In genomic region chr11:567629-568258, GRCh38 we compare ENCODE assay signal across 8 cellular contexts. TPM values are rescaled to one million over a fixed set of nuclear protein-coding genes. Genes with fewer than 3 reads are reported as not detected.
A peak's percentile ranks its signal among the peaks of the same experiment; 100 is the strongest.
DNase-seq lines count a peak whose midpoint lies in the region; ATAC-seq and TF ChIP-seq lines count a peak whose summit lies in the region.

No MANE protein-coding gene starts in this region.

- H3K27ac ChIP-seq in CD4-positive, alpha-beta memory T cell (ENCODE audit: low read depth, low read length): no peak overlapping the region
- H3K27ac ChIP-seq in HL-60 (replicated peaks): no peak overlapping the region
- peak overlapping the region; percentile 33 for H3K27ac ChIP-seq in mammary epithelial cell (ENCODE audit: insufficient read depth, low read depth, low read length)
- no peak overlapping the region for H3K27ac ChIP-seq in mesenchymal stem cell (ENCODE audit: low read length, poor library complexity, severe bottlenecking)

- H2AK5ac ChIP-seq in mesenchymal stem cell (ENCODE audit: low read length, severe bottlenecking): no peak overlapping the region

- in situ Hi-C loops in mammary epithelial cell (cut with MboI; ENCODE audit: low sequenced_read_pairs in 2 of 2): loop anchor here in 1 of 2 donors (25.0 kb wide), 1 partner anchor 195 kb away; no protein-coding TSS in a partner anchor

- no peaks in the 10 kb centered on the region for H3K27me3 ChIP-seq in CD4-positive, alpha-beta memory T cell (ENCODE audit: insufficient read depth, low read length)
- H3K27me3 ChIP-seq in HL-60 (ENCODE audit: insufficient read depth, poor library complexity, severe bottlenecking): peaks cover 8% of the 10 kb centered on the region
- no peaks in the 10 kb centered on the region for H3K27me3 ChIP-seq in mammary epithelial cell (ENCODE audit: insufficient read depth, low read length)
- peaks cover 0 to 17% of the 10 kb centered on the region in 2 experiments for H3K27me3 ChIP-seq in mesenchymal stem cell (ENCODE audit: control insufficient read depth in 1 of 2, insufficient read depth in 1 of 2, low read length in 2 of 2)

- peak overlapping the region; percentile 67 for H2AFZ ChIP-seq in mammary epithelial cell (ENCODE audit: low read depth, low read length)
- H2AFZ ChIP-seq in mesenchymal stem cell (ENCODE audit: low read depth, low read length): peak overlapping the region; percentile 83

- peak overlapping the region; percentile 74 to 93 (median 84) for H3K27ac Mint-ChIP-seq in CD4-positive, alpha-beta memory T cell

- dilution Hi-C loops in mammary epithelial cell (cut with HindIII; ENCODE audit: low sequenced_read_pairs): loop anchor here (5.0 kb wide), 1 partner anchor 45 kb away; no protein-coding TSS in a partner anchor

- no peaks in the 10 kb centered on the region for H4K20me1 ChIP-seq in mammary epithelial cell (ENCODE audit: insufficient read depth, low read length)

- peak overlapping the region; percentile 93 for H3K4me2 ChIP-seq in mammary epithelial cell (ENCODE audit: insufficient read depth, low read depth, low read length)
- peak overlapping the region; percentile 96 for H3K4me2 ChIP-seq in mesenchymal stem cell (ENCODE audit: low read length, poor library complexity, severe bottlenecking)

- peak overlapping the region in 1 of 2 experiments; percentile 80 for H3K14ac ChIP-seq in mesenchymal stem cell (ENCODE audit: low read length in 2 of 2)

- intact Hi-C loops in CD4-positive, alpha-beta memory T cell (cut with micrococcal nuclease): loop anchor here (1.0 kb wide), 1 partner anchor 7 kb away; the partner anchor contains the start of genes LMNTD2 and RASSF7
- intact Hi-C loops in mammary epithelial cell (cut with micrococcal nuclease): loop anchor here (10.0 kb wide), 1 partner anchor 227 kb away; the partner anchor contains the start of genes CEND1 and SLC25A22

- H3K9ac ChIP-seq in mammary epithelial cell (ENCODE audit: insufficient read depth, low read length) (peak overlapping the region; percentile 73), mesenchymal stem cell (ENCODE audit: low read length) (no peak overlapping the region)

- CTCF ChIA-PET in CD4-positive, alpha-beta memory T cell (lab: Charles Lee; ENCODE audit: partially characterized antibody): no interaction called here
- CTCF ChIA-PET in mammary epithelial cell (lab: Charles Lee; ENCODE audit: low non-redundant PET): no interaction called here

- H3K9me3 ChIP-seq in CD4-positive, alpha-beta memory T cell (ENCODE audit: control insufficient read depth in 1 of 2, low read length in 2 of 2): no peaks in the 10 kb centered on the region
- H3K9me3 ChIP-seq in mammary epithelial cell (replicated peaks; ENCODE audit: insufficient read depth, low read length) (no peaks in the 10 kb centered on the region), mesenchymal stem cell (ENCODE audit: control insufficient read depth, low read length) (no peaks in the 10 kb centered on the region)

- H3K4me3 Mint-ChIP-seq in CD4-positive, alpha-beta memory T cell: peak overlapping the region; percentile 61 to 77 (median 74)

- POLR2A ChIA-PET in CD4-positive, alpha-beta memory T cell (lab: Charles Lee; ENCODE audit: partially characterized antibody): interaction anchor here (1.0 to 7.5 kb wide), 12 partner anchors 8 to 158 kb away, joined by 3 to 62 read pairs (median 6); partner anchors contain the start of genes DEAF1, LMNTD2, LRRC56 and PHRF1

- H2BK5ac ChIP-seq in mesenchymal stem cell (ENCODE audit: low read depth, low read length, poor library complexity, severe bottlenecking): no peak overlapping the region

- WGBS in mammary epithelial cell (ENCODE audit: low coverage, missing lambda C conversion rate): 46% methylated on average over 6 of the region's 36 CpGs
- 56% methylated on average over 15 of the region's 36 CpGs for WGBS in mesenchymal stem cell

- H3K18ac ChIP-seq in mesenchymal stem cell (ENCODE audit: low read depth in 1 of 2, low read length in 2 of 2): peak overlapping the region; percentile 14 to 96

- no peaks in the 10 kb centered on the region for H3K27me3 Mint-ChIP-seq in CD4-positive, alpha-beta memory T cell

- peak overlapping the region in 1 of 2 experiments; percentile 9 for H3K4ac ChIP-seq in mesenchymal stem cell (ENCODE audit: low read depth in 1 of 2, low read length in 2 of 2)

- peaks cover 11% of the 10 kb centered on the region for H3K4me1 ChIP-seq in CD4-positive, alpha-beta memory T cell (ENCODE audit: insufficient read depth, low read length)
- H3K4me1 ChIP-seq in mammary epithelial cell (ENCODE audit: insufficient read depth, low read length): peaks cover 34% of the 10 kb centered on the region
- H3K4me1 ChIP-seq in mesenchymal stem cell (ENCODE audit: control insufficient read depth, insufficient read depth, low read depth, low read length): peaks cover 50% of the 10 kb centered on the region

- peak in 2 of 5 donors; percentile 22 to 66 for DNase-seq in CD4-positive, alpha-beta memory T cell
- DNase-seq in HL-60 (ENCODE audit: low read depth in 1 of 2, low spot score in 1 of 2): no peak
- DNase-seq in mammary epithelial cell: no peak
- no peak for DNase-seq in mesenchymal stem cell
- DNase-seq in dedifferentiated amniotic fluid mesenchymal stem cell (ENCODE audit: extremely low spot score): no peak
- no peak for DNase-seq in ureter (ENCODE audit: low spot score)

- peaks cover 0 to 6% (median 5%) of the 10 kb centered on the region in 4 donors for H3K4me1 Mint-ChIP-seq in CD4-positive, alpha-beta memory T cell

- no peaks in the 10 kb centered on the region for H3K36me3 ChIP-seq in CD4-positive, alpha-beta memory T cell (ENCODE audit: insufficient read depth, low read length)
- H3K36me3 ChIP-seq in mammary epithelial cell (ENCODE audit: insufficient read depth, low read length) (peaks cover 3% of the 10 kb centered on the region), mesenchymal stem cell (ENCODE audit: control insufficient read depth in 1 of 2, insufficient read depth in 2 of 2, low read depth in 1 of 2, low read length in 2 of 2) (peaks cover 0 to 33% of the 10 kb centered on the region in 2 experiments)

- H2BK120ac ChIP-seq in mesenchymal stem cell (ENCODE audit: low read depth, low read length): peak overlapping the region; percentile 68

- H4K8ac ChIP-seq in mesenchymal stem cell (ENCODE audit: low read length): peak overlapping the region; percentile 27

- H2BK12ac ChIP-seq in mesenchymal stem cell (ENCODE audit: low read length in 2 of 2): peak overlapping the region in 1 of 2 experiments; percentile 79

- H3K79me2 ChIP-seq in mammary epithelial cell (ENCODE audit: insufficient read depth, low read length): peaks cover 39% of the 10 kb centered on the region

- H3K4me3 ChIP-seq in CD4-positive, alpha-beta memory T cell (ENCODE audit: low read length in 2 of 2): no peak overlapping the region
- H3K4me3 ChIP-seq in HL-60 (replicated peaks; ENCODE audit: insufficient read depth, low read length) (peak overlapping the region; percentile 48), mammary epithelial cell (replicated peaks in 1 of 3; ENCODE audit: insufficient read depth in 1 of 3, low read depth in 2 of 3, low read length in 3 of 3) (peak overlapping the region; percentile 57 to 96 (median 93)), mesenchymal stem cell (ENCODE audit: insufficient read depth in 1 of 2, low read depth in 1 of 2, low read length in 2 of 2) (peak overlapping the region; percentile 80 to 87)

- peak overlapping the region; percentile 100 for H2BK15ac ChIP-seq in mesenchymal stem cell (ENCODE audit: low read depth, poor library complexity, severe bottlenecking)

- peak overlapping the region; percentile 65 for H4K91ac ChIP-seq in mesenchymal stem cell (ENCODE audit: low read length)

- H3K23ac ChIP-seq in mesenchymal stem cell (ENCODE audit: low read length in 2 of 2): peak overlapping the region in 1 of 2 experiments; percentile 6

- peaks cover 0 to 4% of the 10 kb centered on the region in 2 donors for H3K36me3 Mint-ChIP-seq in CD4-positive, alpha-beta memory T cell

- BruUV-seq in mammary epithelial cell (replicated peaks; lab: Mats Ljungman, UMichigan): no TSS peak

- TF ChIP-seq CTCF in HL-60 (IDR thresholded peaks at IDR 0.05; ENCODE audit: insufficient read depth, low read length) (no peak), mammary epithelial cell (conservative IDR thresholded peaks at IDR 0.05 in 1 of 2, IDR thresholded peaks at IDR 0.05 in 1 of 2; ENCODE audit: extremely low read depth in 1 of 2, insufficient read depth in 1 of 2, low read depth in 1 of 2, low read length in 2 of 2) (no peak)

- no peaks in the 10 kb centered on the region for H3K9me3 Mint-ChIP-seq in CD4-positive, alpha-beta memory T cell

- H3K79me1 ChIP-seq in mesenchymal stem cell (replicated peaks; ENCODE audit: low read length, poor library complexity, severe bottlenecking): peaks cover 21% of the 10 kb centered on the region

- ATAC-seq in HG02840 (IDR thresholded peaks at IDR 0.05; ENCODE audit: low FRiP score, unreplicated experiment): no peak
- ATAC-seq in GM19452 (IDR thresholded peaks at IDR 0.05; ENCODE audit: unreplicated experiment): no peak

RNA-seq across cellular contexts. Expression of gene RASSF7, which starts 7.0 kb away (rescaled TPM):
- 10 to 100 TPM; 52.7 to 55.2 TPM for total RNA-seq in CD4-positive, alpha-beta memory T cell
- 10 to 100 TPM; 38.4 to 43.7 TPM for polyA plus RNA-seq in CD4-positive, alpha-beta memory T cell
- total RNA-seq in mammary epithelial cell (10 to 100 TPM; 33.3 to 36.1 TPM), ureter (54.9 TPM)
- 35.2 TPM for polyA plus RNA-seq in mammary epithelial cell
- polyA minus RNA-seq in mammary epithelial cell: 4.6 TPM
- 3.2 TPM for polyA plus RNA-seq in mesenchymal stem cell (2013, experiment 1 of 2)
- 2.3 TPM for polyA plus RNA-seq in mesenchymal stem cell (2013, experiment 2 of 2)

RNA-seq across cellular contexts. Expression of gene LMNTD2, which starts 7.2 kb away (rescaled TPM):
- 1 to 10 TPM; 7.0 to 8.1 TPM for total RNA-seq in CD4-positive, alpha-beta memory T cell
- 1 to 10 TPM in 1 of 2 donors, under 1 TPM in 1; 0.94 to 1.3 TPM for polyA plus RNA-seq in CD4-positive, alpha-beta memory T cell
- total RNA-seq in mammary epithelial cell (1 to 10 TPM; 2.3 to 7.6 TPM), ureter (8.8 TPM)
- 1.8 TPM for polyA plus RNA-seq in mammary epithelial cell
- polyA minus RNA-seq in mammary epithelial cell: not detected
- polyA plus RNA-seq in mesenchymal stem cell (2013, experiment 1 of 2): 0.46 TPM
- polyA plus RNA-seq in mesenchymal stem cell (2013, experiment 2 of 2): 0.67 TPM

RNA-seq across cellular contexts. Expression of gene PHRF1, which starts 8.5 kb away (rescaled TPM):
- 10 to 100 TPM; 49.2 to 54.5 TPM for total RNA-seq in CD4-positive, alpha-beta memory T cell
- polyA plus RNA-seq in CD4-positive, alpha-beta memory T cell: 10 to 100 TPM in 1 of 2 donors, under 1 TPM in 1; 0.93 to 17.0 TPM
- 10 to 100 TPM; 20.8 to 41.4 TPM for total RNA-seq in mammary epithelial cell
- 15.6 TPM for polyA plus RNA-seq in mammary epithelial cell
- 18.6 TPM for polyA minus RNA-seq in mammary epithelial cell
- polyA plus RNA-seq in mesenchymal stem cell (2013, experiment 1 of 2): 13.2 TPM
- 11.9 TPM for polyA plus RNA-seq in mesenchymal stem cell (2013, experiment 2 of 2)
- 43.6 TPM for total RNA-seq in ureter

RNA-seq across cellular contexts. Expression of gene LRRC56, which starts 30.4 kb away (rescaled TPM):
- total RNA-seq in CD4-positive, alpha-beta memory T cell: 1 to 10 TPM; 4.4 to 4.6 TPM
- 1 to 10 TPM in 1 of 2 donors, under 1 TPM in 1; 0.24 to 1.5 TPM for polyA plus RNA-seq in CD4-positive, alpha-beta memory T cell
- total RNA-seq in mammary epithelial cell (1 to 10 TPM in 1 of 2 donors, under 1 TPM in 1; 0.50 to 1.2 TPM), ureter (3.4 TPM)
- 0.35 TPM for polyA plus RNA-seq in mammary epithelial cell
- not detected for polyA minus RNA-seq in mammary epithelial cell
- polyA plus RNA-seq in mesenchymal stem cell (2013, experiment 1 of 2): 1.2 TPM
- polyA plus RNA-seq in mesenchymal stem cell (2013, experiment 2 of 2): 1.2 TPM

RNA-seq across cellular contexts. Expression of gene HRAS, which starts 32.4 kb away (rescaled TPM):
- total RNA-seq in CD4-positive, alpha-beta memory T cell: 10 to 100 TPM; 36.7 to 42.5 TPM
- 10 to 100 TPM; 12.9 to 28.5 TPM for polyA plus RNA-seq in CD4-positive, alpha-beta memory T cell
- 100 to 1,000 TPM in 1 of 2 donors, 10 to 100 TPM in 1; 36.5 to 194 TPM for total RNA-seq in mammary epithelial cell
- 230 TPM for polyA plus RNA-seq in mammary epithelial cell
- 165 TPM for polyA minus RNA-seq in mammary epithelial cell
- 41.9 TPM for polyA plus RNA-seq in mesenchymal stem cell (2013, experiment 1 of 2)
- 42.6 TPM for polyA plus RNA-seq in mesenchymal stem cell (2013, experiment 2 of 2)
- total RNA-seq in ureter: 85.3 TPM

Comparison
In these comparisons a context has a peak if more than half of its experiments do, and no peak if none do; other contexts are left out.
1. H3K4me3 ChIP-seq: peak in HL-60 (single experiment), mammary epithelial cell (3 of 3) and mesenchymal stem cell (2 of 2); none in CD4-positive, alpha-beta memory T cell (0 of 2).